Comparison of ENCODE assay signal across 26 cellular contexts in the genomic region with DNA sequence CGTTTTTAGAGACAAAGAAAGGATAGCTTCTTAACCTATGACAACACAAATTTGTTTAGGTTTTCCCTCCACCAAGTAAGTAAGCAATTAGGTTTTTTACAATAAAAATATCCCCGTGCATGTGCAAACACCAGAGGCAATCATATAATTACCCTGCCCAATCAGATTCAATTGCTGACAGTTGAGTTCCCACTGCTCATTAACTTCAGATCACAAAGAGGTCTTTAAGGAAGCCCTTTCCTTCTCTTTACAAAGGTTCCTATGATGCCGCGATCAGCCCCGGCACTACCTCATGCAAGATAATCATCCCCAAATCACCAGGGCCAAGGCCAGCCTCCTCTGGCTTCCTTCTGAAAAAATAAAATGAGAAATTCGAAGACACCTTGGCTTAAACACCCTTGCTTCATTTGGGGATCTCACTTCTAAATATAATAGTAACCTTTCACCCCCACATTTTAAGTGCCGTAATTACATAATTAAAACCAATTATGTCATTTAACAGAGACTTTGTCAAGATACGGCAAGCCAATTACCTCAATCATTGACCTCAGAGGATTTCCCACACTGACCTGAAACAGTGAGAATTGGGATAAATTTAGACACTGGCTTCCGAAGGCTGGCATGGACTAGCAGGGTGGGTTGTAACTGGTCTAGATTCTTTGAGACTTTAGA.
DNase-seq lines count a peak whose midpoint lies in the region; TF ChIP-seq lines count a peak whose summit lies in the region.
"Had no signal": no experiment of that assay in that cellular context is flagged by ENCODE, and none has a peak within 500 bp of the region (broad histone marks: within the 10 kb centered on the region; RNA-seq: fewer than 3 reads in every experiment).

No MANE protein-coding gene starts in this region.

- H3K36me3 Mint-ChIP-seq in neural progenitor cell, result peaks cover 5% of the 10 kb centered on the region
- H3K36me3 Mint-ChIP-seq: activated naive CD4-positive, alpha-beta T cell treated with anti-CD3 and anti-CD28 coated beads, Interleukin-2, amount 50 U/mL, for 24 hours; IgD-negative memory B cell; mesothelial cell of epicardium; natural killer cell treated with Interleukin-12 subunit alpha and Interleukin-12 subunit beta and Interleukin-15 and Interleukin-18, amount 100 ng/mL, for 72 hours had no signal

- no peak overlapping the region for H3K4me3 Mint-ChIP-seq in neural progenitor cell
- H3K4me3 Mint-ChIP-seq: activated naive CD4-positive, alpha-beta T cell treated with anti-CD3 and anti-CD28 coated beads, Interleukin-2, amount 50 U/mL, for 24 hours; activated T-helper 1 cell treated with anti-CD3 and anti-CD28 coated beads, Interleukin-12 subunit alpha, Interleukin-12 subunit beta, Interleukin-2, Interleukin-4 antibody, amounts not matched to agents 30 ng/mL and 10 ng/mL and 1 ng/mL, durations not matched to agents 14 hours and 24 hours and 36 hours; B cell; mesothelial cell of epicardium; natural killer cell treated with Interleukin-12 subunit alpha and Interleukin-12 subunit beta and Interleukin-15 and Interleukin-18, amount 100 ng/mL, for 72 hours had no signal

- peaks cover 8% of the 10 kb centered on the region for H3K27me3 Mint-ChIP-seq in neural progenitor cell (ENCODE audit: insufficient read depth, low read depth)
- H3K27me3 Mint-ChIP-seq: activated naive CD4-positive, alpha-beta T cell treated with anti-CD3 and anti-CD28 coated beads, Interleukin-2, amount 50 U/mL, for 24 hours; B cell; IgD-negative memory B cell; natural killer cell treated with Interleukin-12 subunit alpha and Interleukin-12 subunit beta and Interleukin-15 and Interleukin-18, amount 100 ng/mL, for 72 hours had no signal

- H3K27ac Mint-ChIP-seq in neural progenitor cell, result no peak overlapping the region
- H3K27ac Mint-ChIP-seq: activated naive CD4-positive, alpha-beta T cell treated with anti-CD3 and anti-CD28 coated beads, Interleukin-2, amount 50 U/mL, for 24 hours; activated T-helper 1 cell treated with anti-CD3 and anti-CD28 coated beads, Interleukin-12 subunit alpha, Interleukin-12 subunit beta, Interleukin-2, Interleukin-4 antibody, amounts not matched to agents 30 ng/mL and 10 ng/mL and 1 ng/mL, durations not matched to agents 14 hours and 24 hours and 36 hours; B cell; IgD-negative memory B cell; mesothelial cell of epicardium; natural killer cell treated with Interleukin-12 subunit alpha and Interleukin-12 subunit beta and Interleukin-15 and Interleukin-18, amount 100 ng/mL, for 72 hours had no signal

- H4K20me1 ChIP-seq in OCI-LY1 (ENCODE audit: insufficient read depth, low read length) (no peaks in the 10 kb centered on the region), neural progenitor cell (ENCODE audit: low read depth) (no peaks in the 10 kb centered on the region)

- H3K79me2 ChIP-seq in OCI-LY1 (ENCODE audit: insufficient read depth, low read length) (no peaks in the 10 kb centered on the region), neural progenitor cell (ENCODE audit: low read depth) (no peaks in the 10 kb centered on the region)
- H3K79me2 ChIP-seq: parathyroid adenoma had no signal

- H3K27ac ChIP-seq in OCI-LY1 (ENCODE audit: low read depth, low read length, poor library complexity, severe bottlenecking), result peak overlapping the region; percentile 2
- H3K27ac ChIP-seq in neural progenitor cell, result peak overlapping the region; percentile 36
- H3K27ac ChIP-seq in caudate nucleus (ENCODE audit: low read depth, low read length), result no peak overlapping the region
- H3K27ac ChIP-seq: A549, left lung, parathyroid adenoma, PC-9, upper lobe of left lung had no signal

- H3K4me3 ChIP-seq in OCI-LY1 (ENCODE audit: low read depth, low read length, poor library complexity, severe bottlenecking) (no peak overlapping the region), neural progenitor cell (no peak overlapping the region)
- H3K4me3 ChIP-seq: A549, HAP-1, left lung, PC-9, upper lobe of left lung had no signal

- H3K4me1 Mint-ChIP-seq in neural progenitor cell, result peaks cover 19% of the 10 kb centered on the region
- H3K4me1 Mint-ChIP-seq: activated naive CD4-positive, alpha-beta T cell treated with anti-CD3 and anti-CD28 coated beads, Interleukin-2, amount 50 U/mL, for 24 hours had no signal

- H3K9me3 ChIP-seq in OCI-LY1 (ENCODE audit: low read length) (no peaks in the 10 kb centered on the region), neural progenitor cell (ENCODE audit: low read depth) (no peaks in the 10 kb centered on the region)
- H3K9me3 ChIP-seq: A549, HAP-1, left lung, upper lobe of left lung had no signal

- no peak overlapping the region for H3K9ac ChIP-seq in OCI-LY1 (ENCODE audit: low read length)
- no peak overlapping the region for H3K9ac ChIP-seq in neural progenitor cell
- H3K9ac ChIP-seq: parathyroid adenoma had no signal

- DNase-seq in NOMO-1 treated with DMSO at 0.1 percent for 48 hours (lab: John Stamatoyannopoulos, UW; ENCODE audit: unreplicated experiment) (peak; percentile 41), NOMO-1 treated with dmso at 0.1 percent for 144 hours (lab: John Stamatoyannopoulos, UW; ENCODE audit: unreplicated experiment) (no peak), NCI-H1105 (lab: John Stamatoyannopoulos, UW) (peak; percentile 47), neural progenitor cell (ENCODE audit: low spot score) (no peak), caudate nucleus (lab: John Stamatoyannopoulos, UW) (no peak), NCI-H446 (lab: John Stamatoyannopoulos, UW) (no peak), NCI-H1092 treated with DMSO at 0.1 percent for 48 hours (lab: John Stamatoyannopoulos, UW) (no peak)
- DNase-seq: cerebellar nuclear complex; DMS79 treated with DMSO at 0.1 percent for 48 hours; left lung; NCI-H187 treated with DMSO at 0.1 percent for 48 hours; NCI-H510A treated with DMSO at 0.1 percent for 48 hours; PC-9; SHP77 treated with DMSO at 0.1 percent for 48 hours; stimulated activated CD8-positive, alpha-beta memory T cell treated with anti-CD3 and anti-CD28 coated beads, Interleukin-4, amount 100 ng/mL, for 48 hours; upper lobe of left lung had no signal

- H3K4me2 ChIP-seq in OCI-LY1 (ENCODE audit: low read length) (peak overlapping the region; percentile 8; the same call in 1 of the 2 replicates), neural progenitor cell (peak overlapping the region; percentile 26)
- H3K4me2 ChIP-seq: A549, PC-9 had no signal

- TF ChIP-seq CTCF in OCI-LY1 (IDR thresholded peaks at IDR 0.05; ENCODE audit: low read length) (no peak), neural progenitor cell (IDR thresholded peaks at IDR 0.05) (no peak)

- peaks cover 3% of the 10 kb centered on the region for H3K9me3 Mint-ChIP-seq in neural progenitor cell
- H3K9me3 Mint-ChIP-seq: activated naive CD4-positive, alpha-beta T cell treated with anti-CD3 and anti-CD28 coated beads, Interleukin-2, amount 50 U/mL, for 24 hours; mesothelial cell of epicardium had no signal

- H3K4me1 ChIP-seq in OCI-LY1 (ENCODE audit: insufficient read depth, low read length, severe bottlenecking), result peaks cover 50% of the 10 kb centered on the region
- H3K4me1 ChIP-seq in neural progenitor cell, result peaks cover 44% of the 10 kb centered on the region
- H3K4me1 ChIP-seq: A549, left lung, parathyroid adenoma had no signal

- H3K36me3 ChIP-seq in OCI-LY1 (ENCODE audit: insufficient read depth, low read length) (no peaks in the 10 kb centered on the region), neural progenitor cell (no peaks in the 10 kb centered on the region)
- H3K36me3 ChIP-seq: HAP-1, left lung, upper lobe of left lung had no signal

- no peaks in the 10 kb centered on the region for H3K27me3 ChIP-seq in OCI-LY1 (ENCODE audit: insufficient read depth, low read length)
- H3K27me3 ChIP-seq in neural progenitor cell, result no peaks in the 10 kb centered on the region
- H3K27me3 ChIP-seq: left lung, upper lobe of left lung had no signal

- no peaks in the 10 kb centered on the region for H3F3A ChIP-seq in OCI-LY1 (ENCODE audit: insufficient read depth, low read length)
- peaks cover 17% of the 10 kb centered on the region for H3F3A ChIP-seq in neural progenitor cell (ENCODE audit: low read depth)

- no peak overlapping the region for H2AFZ ChIP-seq in OCI-LY1 (ENCODE audit: low read length)
- no peak overlapping the region for H2AFZ ChIP-seq in neural progenitor cell (replicated peaks)
- H2AFZ ChIP-seq: parathyroid adenoma, PC-9 had no signal

- no peaks in the 10 kb centered on the region for H3K9me2 ChIP-seq in OCI-LY1 (ENCODE audit: low read depth, low read length)

Comparison
In these comparisons a context has a peak if more than half of its experiments do, and no peak if none do; other contexts are left out.
1. DNase-seq: peak in NOMO-1 treated with DMSO at 0.1 percent for 48 hours (single experiment) and NCI-H1105 (single experiment); none in NOMO-1 treated with dmso at 0.1 percent for 144 hours (single experiment), neural progenitor cell (single experiment), caudate nucleus (0 of 61), NCI-H446 (0 of 2) and NCI-H1092 treated with DMSO at 0.1 percent for 48 hours (single experiment).